ENCODE assay signal across 8 cellular contexts in genomic region chr19:17266975-17267788, GRCh38.
DNase-seq lines count a peak whose midpoint lies in the region; ATAC-seq and TF ChIP-seq lines count a peak whose summit lies in the region.

Gene BABAM1, plus strand, starts transcription at chr19:17267443. Its CDS starts 1,364 bp downstream, at chr19:17268807.

- H3K9me2 ChIP-seq in MM.1S (replicated peaks; ENCODE audit: insufficient read depth, low read length) = no peaks in the 10 kb centered on the region

- peaks cover 9% of the 10 kb centered on the region for H3K4me1 ChIP-seq in ES-I3 (ENCODE audit: insufficient read depth, low read length)
- H3K4me1 ChIP-seq in HAP-1 = peaks cover 4% of the 10 kb centered on the region; the same call in 1 of the 2 replicates
- peaks cover 5% of the 10 kb centered on the region; the same call in 1 of the 2 replicates for H3K4me1 ChIP-seq in MM.1S (ENCODE audit: low read length)

- H3K9ac ChIP-seq in ES-I3 (ENCODE audit: low read depth, low read length) (peak within 1 kb of the TSS; percentile 89), MM.1S (ENCODE audit: low read length) (peak within 1 kb of the TSS; percentile 69)

- H3K4me2 ChIP-seq in MM.1S (ENCODE audit: low read depth, low read length) = peak within 1 kb of the TSS; percentile 77

- H3K27ac ChIP-seq in MM.1S (ENCODE audit: low read length) = peak within 1 kb of the TSS; percentile 86; the same call in 1 of the 2 replicates

- peak; percentile 96 for ATAC-seq in stimulated activated naive CD8-positive, alpha-beta T cell treated with anti-CD3 and anti-CD28 coated beads, Interleukin-15, amount 100 ng/mL, for 72 hours

- H3K36me3 Mint-ChIP-seq in nephron progenitor cell (ENCODE audit: low read depth) = peaks cover 25% of the 10 kb centered on the region

- H4K20me1 ChIP-seq in MM.1S (ENCODE audit: insufficient read depth, low read length) = no peaks in the 10 kb centered on the region

- peaks cover 47% of the 10 kb centered on the region for H3K4me1 Mint-ChIP-seq in nephron progenitor cell
- peaks cover 29% of the 10 kb centered on the region for H3K4me1 Mint-ChIP-seq in stimulated activated naive CD8-positive, alpha-beta T cell treated with anti-CD3 and anti-CD28 coated beads, Interleukin-15, amount 100 ng/mL, for 72 hours

- DNase-seq in HAP-1 (ENCODE audit: low spot score in 2 of 2) (peak; percentile 99 to 100), MM.1S (peak; percentile 99), SIG-M5 (lab: John Stamatoyannopoulos, UW) (peak; percentile 97), activated gamma-delta T cell (lab: John Stamatoyannopoulos, UW) (peak; percentile 70), fibroblast of the conjunctiva (ENCODE audit: low read depth) (peak; percentile 99), nephron progenitor cell (peak; percentile 92)
- peak; percentile 94 to 98 for DNase-seq in stimulated activated naive CD8-positive, alpha-beta T cell treated with anti-CD3 and anti-CD28 coated beads, Interleukin-15, amount 100 ng/mL, for 72 hours

- no peaks in the 10 kb centered on the region for H3K27me3 Mint-ChIP-seq in nephron progenitor cell (ENCODE audit: low read depth, poor library complexity)
- no peaks in the 10 kb centered on the region for H3K27me3 Mint-ChIP-seq in stimulated activated naive CD8-positive, alpha-beta T cell treated with anti-CD3 and anti-CD28 coated beads, Interleukin-15, amount 100 ng/mL, for 72 hours

- peak within 1 kb of the TSS; percentile 96 for H3K4me3 Mint-ChIP-seq in nephron progenitor cell
- H3K4me3 Mint-ChIP-seq in stimulated activated naive CD8-positive, alpha-beta T cell treated with anti-CD3 and anti-CD28 coated beads, Interleukin-15, amount 100 ng/mL, for 72 hours = peak within 1 kb of the TSS; percentile 82 to 92

- peak within 1 kb of the TSS; percentile 77 for H2AFZ ChIP-seq in MM.1S (ENCODE audit: low read length)

- peaks cover 4% of the 10 kb centered on the region for H3K9me3 Mint-ChIP-seq in nephron progenitor cell
- H3K9me3 Mint-ChIP-seq in stimulated activated naive CD8-positive, alpha-beta T cell treated with anti-CD3 and anti-CD28 coated beads, Interleukin-15, amount 100 ng/mL, for 72 hours = no peaks in the 10 kb centered on the region

- H3K36me3 ChIP-seq in ES-I3 (ENCODE audit: insufficient read depth, low read length) (peaks cover 7% of the 10 kb centered on the region), HAP-1 (replicated peaks) (peaks cover 21% of the 10 kb centered on the region), MM.1S (replicated peaks; ENCODE audit: insufficient read depth, low read length) (no peaks in the 10 kb centered on the region; the same call in 1 of the 2 replicates)

- peak within 1 kb of the TSS; percentile 75 for H3K4me3 ChIP-seq in HAP-1
- H3K4me3 ChIP-seq in MM.1S (ENCODE audit: low read length) = peak within 1 kb of the TSS; percentile 84

- H3K27ac Mint-ChIP-seq in nephron progenitor cell = peak within 1 kb of the TSS; percentile 85
- peak within 1 kb of the TSS; percentile 91 to 96 for H3K27ac Mint-ChIP-seq in stimulated activated naive CD8-positive, alpha-beta T cell treated with anti-CD3 and anti-CD28 coated beads, Interleukin-15, amount 100 ng/mL, for 72 hours

- H3K79me2 ChIP-seq in MM.1S (ENCODE audit: low read length) = peaks cover 18% of the 10 kb centered on the region

- in situ Hi-C loops in HAP-1 (cut with MboI; ENCODE audit: low sequenced_read_pairs) = no loop called here

- TF ChIP-seq CTCF in MM.1S (IDR thresholded peaks at IDR 0.05; ENCODE audit: low read length) = no peak
- no peak for TF ChIP-seq CTCF in nephron progenitor cell (IDR thresholded peaks at IDR 0.05)

- H3K27me3 ChIP-seq in HAP-1 (ENCODE audit: low read depth) = no peaks in the 10 kb centered on the region
- H3K27me3 ChIP-seq in MM.1S (replicated peaks; ENCODE audit: insufficient read depth, low read length) = no peaks in the 10 kb centered on the region

- H3K9me3 ChIP-seq in ES-I3 (ENCODE audit: control insufficient read depth, insufficient read depth, low read length) (no peaks in the 10 kb centered on the region), HAP-1 (no peaks in the 10 kb centered on the region), MM.1S (replicated peaks; ENCODE audit: insufficient read depth, low read length) (no peaks in the 10 kb centered on the region)

- H3F3A ChIP-seq in MM.1S (ENCODE audit: insufficient read depth, low read length) = peaks cover 8% of the 10 kb centered on the region; the same call in 1 of the 2 replicates

Comparison
In these comparisons a context has a peak if more than half of its experiments do, and no peak if none do; other contexts are left out.
1. Peak in every context shown above with its lines: DNase-seq, ATAC-seq, H3K4me3 ChIP-seq and H3K27ac ChIP-seq.